Comparison of ENCODE assay signal across 22 cellular contexts in the genomic region with DNA sequence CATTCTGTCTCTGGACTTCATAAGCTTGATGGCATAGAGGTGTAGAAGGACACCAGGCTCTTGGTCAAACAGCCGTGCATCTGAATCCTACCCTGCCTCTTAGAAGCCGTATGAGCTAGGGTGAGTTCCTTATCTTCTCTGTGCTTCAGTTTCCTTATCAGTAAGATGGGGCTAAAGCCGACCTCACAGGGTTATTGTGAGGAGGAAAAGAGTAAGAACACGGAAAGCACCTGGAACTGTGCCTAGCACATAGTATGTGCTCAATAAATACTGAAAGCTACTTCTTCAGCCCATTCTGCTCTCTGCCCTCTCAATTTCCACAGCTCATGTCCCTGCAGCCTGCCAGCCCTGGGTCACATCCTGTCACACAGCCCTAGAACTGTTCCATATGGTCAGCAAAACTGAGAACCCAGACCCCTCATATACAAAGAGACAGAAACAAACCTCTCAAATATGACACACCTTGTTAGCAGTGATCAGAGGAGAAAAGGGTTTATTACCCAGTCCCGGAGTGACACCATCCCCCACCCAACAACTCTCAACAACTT. TPM values are rescaled to one million over a fixed set of nuclear protein-coding genes. Genes with fewer than 3 reads are reported as not detected.
"Had no signal": no experiment of that assay in that cellular context is flagged by ENCODE, and none has a peak within 500 bp of the region (broad histone marks: within the 10 kb centered on the region; RNA-seq: fewer than 3 reads in every experiment).

No MANE protein-coding gene starts in this region.

- H3K36me3 ChIP-seq: adrenal gland, esophagus squamous epithelium, pancreas, right lobe of liver, suprapubic skin, transverse colon, vagina had no signal

- H3K27me3 ChIP-seq: adrenal gland, esophagus squamous epithelium, pancreas, right lobe of liver, suprapubic skin, vagina had no signal

- H3K4me1 ChIP-seq: pancreas, right lobe of liver, transverse colon, vagina had no signal

- ATAC-seq: mucosa of descending colon; pancreas; stimulated activated naive CD8-positive, alpha-beta T cell treated with anti-CD3 and anti-CD28 coated beads, Interleukin-15, amount 100 ng/mL, for 72 hours had no signal

- H3K9me3 ChIP-seq: adrenal gland, esophagus squamous epithelium, mucosa of descending colon, pancreas, right lobe of liver, suprapubic skin, transverse colon, vagina had no signal

- DNase-seq: activated CD4-positive, alpha-beta T cell treated with anti-CD3 and anti-CD28 coated beads, Interleukin-2, amount 10 ng/mL, durations not matched to agents 24 days and 14 days; activated CD8-positive, alpha-beta memory T cell treated with anti-CD3 and anti-CD28 coated beads for 24 hours; activated CD8-positive, alpha-beta memory T cell treated with anti-CD3 and anti-CD28 coated beads, Interleukin-2, amount 50 U/mL, for 48 hours; activated effector memory CD4-positive, alpha-beta T cell treated with anti-CD3 and anti-CD28 coated beads, Interleukin-2, amount 50 U/mL, for 16 hours; activated naive CD4-positive, alpha-beta T cell treated with anti-CD3 and anti-CD28 coated beads, Interleukin-2, amount 50 U/mL, for 16 hours; activated T-cell treated with anti-CD3 and anti-CD28 coated beads, Interleukin-2, amount 50 U/mL, for 48 hours; adrenal gland; effector memory CD4-positive, alpha-beta T cell; esophagus squamous epithelium; mucosa of descending colon; naive B cell; pancreas; right lobe of liver; small intestine; stimulated activated CD4-positive, alpha-beta T cell treated with anti-CD3 and anti-CD28 coated beads, Interleukin-15, amount 100 ng/mL, for 24 hours; stimulated activated CD4-positive, alpha-beta T cell treated with anti-CD3 and anti-CD28 coated beads, Interleukin-2, amount 100 ng/mL, for 48 hours; stimulated activated naive CD8-positive, alpha-beta T cell treated with anti-CD3 and anti-CD28 coated beads, Interleukin-15, amount 100 ng/mL, for 72 hours; transverse colon had no signal

- H3K27ac ChIP-seq: adrenal gland, esophagus squamous epithelium, pancreas, right lobe of liver, suprapubic skin, transverse colon, vagina had no signal

- H3K4me3 ChIP-seq: adrenal gland, esophagus squamous epithelium, mucosa of descending colon, pancreas, right lobe of liver, suprapubic skin, transverse colon, vagina had no signal

- FAIRE-seq: endothelial cell of umbilical vein, pancreas, small intestine had no signal

RNA-seq across cellular contexts. Expression of gene SLC4A1, which starts 31.4 kb away (rescaled TPM):
- total RNA-seq: activated CD4-positive, alpha-beta T cell treated with anti-CD3 and anti-CD28 coated beads, Interleukin-2, amount 10 ng/mL, durations not matched to agents 24 days and 14 days; chondrocyte; endothelial cell of umbilical vein; esophagus squamous epithelium; mucosa of descending colon; transverse colon; vagina had no signal
- polyA plus RNA-seq: endothelial cell of umbilical vein, pancreas, small intestine had no signal
